ENCODE assay signal across 14 cellular contexts in the genomic region with DNA sequence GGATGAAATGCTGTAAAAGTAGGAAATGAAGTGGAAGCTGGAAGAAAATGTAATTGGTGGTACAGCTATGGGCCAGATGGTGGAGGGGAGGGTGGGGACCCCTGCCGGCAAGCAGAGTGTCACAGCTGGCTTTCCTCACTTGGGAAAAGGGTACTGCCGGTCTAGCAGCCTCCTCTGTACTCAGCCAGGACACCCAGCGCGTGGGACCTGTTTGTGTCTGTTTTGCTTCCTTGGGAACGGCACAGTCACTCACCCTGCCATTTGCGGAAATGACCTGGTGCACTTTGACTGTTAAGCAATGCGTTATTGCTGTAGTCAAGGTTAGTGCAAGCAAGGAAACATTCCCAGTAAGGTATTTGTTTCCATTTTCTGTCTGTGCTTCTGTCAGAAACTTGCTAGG. TPM values are rescaled to one million over a fixed set of nuclear protein-coding genes. Genes with fewer than 3 reads are reported as not detected.
DNase-seq lines count a peak whose midpoint lies in the region; ATAC-seq and TF ChIP-seq lines count a peak whose summit lies in the region.
"Had no signal": no experiment of that assay in that cellular context is flagged by ENCODE, and none has a peak within 500 bp of the region (broad histone marks: within the 10 kb centered on the region; RNA-seq: fewer than 3 reads in every experiment).

No MANE protein-coding gene starts in this region.

- no peak overlapping the region for H3K27ac Mint-ChIP-seq in naive thymus-derived CD4-positive, alpha-beta T cell
- H3K27ac Mint-ChIP-seq: activated naive CD8-positive, alpha-beta T cell treated with anti-CD3 and anti-CD28 coated beads, Interleukin-2, amount 10 ng/mL, durations not matched to agents 7 days and 5 days had no signal

- no peaks in the 10 kb centered on the region for H3K36me3 Mint-ChIP-seq in naive thymus-derived CD4-positive, alpha-beta T cell
- H3K36me3 Mint-ChIP-seq: activated naive CD8-positive, alpha-beta T cell treated with anti-CD3 and anti-CD28 coated beads, Interleukin-2, amount 10 ng/mL, durations not matched to agents 7 days and 5 days had no signal

- intact Hi-C loops in esophagus muscularis mucosa (cut with DNase I): no loop called here
- intact Hi-C loops in lower lobe of right lung (cut with DNase I): no loop called here
- intact Hi-C loops in naive thymus-derived CD4-positive, alpha-beta T cell (cut with micrococcal nuclease): no loop called here

- H3K27me3 ChIP-seq in esophagus muscularis mucosa (no peaks in the 10 kb centered on the region), lower lobe of right lung (ENCODE audit: low read depth) (no peaks in the 10 kb centered on the region), upper lobe of left lung (no peaks in the 10 kb centered on the region)
- peaks cover 0 to 4% of the 10 kb centered on the region in 2 donors for H3K27me3 ChIP-seq in naive thymus-derived CD4-positive, alpha-beta T cell (ENCODE audit: control insufficient read depth in 2 of 2, insufficient read depth in 2 of 2, low read length in 2 of 2)

- H3K4me1 Mint-ChIP-seq in naive thymus-derived CD4-positive, alpha-beta T cell: no peaks in the 10 kb centered on the region
- H3K4me1 Mint-ChIP-seq: activated naive CD8-positive, alpha-beta T cell treated with anti-CD3 and anti-CD28 coated beads, Interleukin-2, amount 10 ng/mL, durations not matched to agents 7 days and 5 days had no signal

- H3K27ac ChIP-seq in esophagus muscularis mucosa (replicated peaks in 1 of 4): peak overlapping the region; percentile 85 to 89 (median 86)
- peak overlapping the region; percentile 71 for H3K27ac ChIP-seq in lower lobe of right lung
- H3K27ac ChIP-seq in upper lobe of left lung: peak overlapping the region; percentile 32 to 65 (median 46)
- no peak overlapping the region for H3K27ac ChIP-seq in naive thymus-derived CD4-positive, alpha-beta T cell (ENCODE audit: low read depth, low read length)

- H3K4me3 ChIP-seq in esophagus muscularis mucosa: no peak overlapping the region
- no peak overlapping the region for H3K4me3 ChIP-seq in lower lobe of right lung
- no peak overlapping the region for H3K4me3 ChIP-seq in upper lobe of left lung
- no peak overlapping the region for H3K4me3 ChIP-seq in naive thymus-derived CD4-positive, alpha-beta T cell (ENCODE audit: low read length)

- TF ChIP-seq POLR2A in esophagus muscularis mucosa (IDR thresholded peaks at IDR 0.05; ENCODE audit: low read depth) (no peak), upper lobe of left lung (IDR thresholded peaks at IDR 0.05) (peak in 1 of 4 donors; percentile 29)

- H3K27me3 Mint-ChIP-seq in naive thymus-derived CD4-positive, alpha-beta T cell: peaks cover 0 to 12% (median 5%) of the 10 kb centered on the region in 5 donors

- H3K9me3 ChIP-seq in esophagus muscularis mucosa (no peaks in the 10 kb centered on the region), lower lobe of right lung (no peaks in the 10 kb centered on the region), upper lobe of left lung (no peaks in the 10 kb centered on the region)
- H3K9me3 ChIP-seq in naive thymus-derived CD4-positive, alpha-beta T cell (ENCODE audit: control insufficient read depth in 2 of 3, low read length in 3 of 3): no peaks in the 10 kb centered on the region

- H3K4me1 ChIP-seq in esophagus muscularis mucosa (peaks cover 23 to 81% (median 60%) of the 10 kb centered on the region in 4 donors), lower lobe of right lung (no peaks in the 10 kb centered on the region), upper lobe of left lung (no peaks in the 10 kb centered on the region)
- no peaks in the 10 kb centered on the region for H3K4me1 ChIP-seq in naive thymus-derived CD4-positive, alpha-beta T cell (ENCODE audit: control insufficient read depth in 2 of 2, insufficient read depth in 2 of 2, low read length in 2 of 2)

- CTCF ChIA-PET in naive thymus-derived CD4-positive, alpha-beta T cell (lab: Charles Lee): no interaction called here

- ATAC-seq in lower lobe of right lung (peak; percentile 92 to 96), upper lobe of left lung (ENCODE audit: low FRiP score in 2 of 2) (peak; percentile 80 to 83), HG02759 (IDR thresholded peaks at IDR 0.05; ENCODE audit: unreplicated experiment) (no peak), GM18870 (IDR thresholded peaks at IDR 0.05; ENCODE audit: unreplicated experiment) (no peak)
- ATAC-seq in naive thymus-derived CD4-positive, alpha-beta T cell: no peak

- POLR2A ChIA-PET in naive thymus-derived CD4-positive, alpha-beta T cell (lab: Charles Lee): no interaction called here

- peaks cover 0 to 58% (median 16%) of the 10 kb centered on the region in 4 donors for H3K36me3 ChIP-seq in esophagus muscularis mucosa
- H3K36me3 ChIP-seq in lower lobe of right lung: no peaks in the 10 kb centered on the region
- H3K36me3 ChIP-seq in upper lobe of left lung: no peaks in the 10 kb centered on the region
- no peaks in the 10 kb centered on the region for H3K36me3 ChIP-seq in naive thymus-derived CD4-positive, alpha-beta T cell (ENCODE audit: control insufficient read depth in 2 of 3, insufficient read depth in 3 of 3, low read length in 3 of 3)

- WGBS in esophagus muscularis mucosa: 19% methylated on average over 7 of the region's 7 CpGs
- WGBS in upper lobe of left lung, 2 donors: 35 to 47% methylated on average over 6 to 7 of the region's 7 CpGs

- H3K4me3 Mint-ChIP-seq in naive thymus-derived CD4-positive, alpha-beta T cell: no peak overlapping the region
- H3K4me3 Mint-ChIP-seq: activated naive CD8-positive, alpha-beta T cell treated with anti-CD3 and anti-CD28 coated beads, Interleukin-2, amount 10 ng/mL, durations not matched to agents 7 days and 5 days had no signal

- TF ChIP-seq EP300 in esophagus muscularis mucosa (IDR thresholded peaks at IDR 0.05) (peak; percentile 94), upper lobe of left lung (IDR thresholded peaks at IDR 0.05) (peak in 2 of 4 donors; percentile 38 to 56)

- TF ChIP-seq CTCF in esophagus muscularis mucosa (IDR thresholded peaks at IDR 0.05): peak; percentile 35 to 50 (median 41)
- TF ChIP-seq CTCF in lower lobe of right lung (IDR thresholded peaks at IDR 0.05): no peak
- no peak for TF ChIP-seq CTCF in upper lobe of left lung (IDR thresholded peaks at IDR 0.05)

- DNase-seq in NCI-H1417 (lab: John Stamatoyannopoulos, UW) (peak in 2 of 3 experiments; percentile 6 to 42), NCI-H1417 treated with DMSO at 0.1 percent for 48 hours (lab: John Stamatoyannopoulos, UW) (no peak), esophagus muscularis mucosa (ENCODE audit: extremely low spot score) (no peak), lower lobe of right lung (peak; percentile 82), upper lobe of left lung (peak in 1 of 2 donors; percentile 63)
- DNase-seq in naive thymus-derived CD4-positive, alpha-beta T cell: no peak
- DNase-seq: activated CD4-positive, alpha-beta T cell treated with anti-CD3 and anti-CD28 coated beads, Interleukin-2, amount 50 U/mL, for 1 hour; activated naive CD8-positive, alpha-beta T cell treated with anti-CD3 and anti-CD28 coated beads, Interleukin-2, amount 10 ng/mL, durations not matched to agents 7 days and 5 days; erythroblast; NCI-H1092; SIG-M5 had no signal

- peaks cover 0 to 3% (median 0%) of the 10 kb centered on the region in 11 donors for H3K9me3 Mint-ChIP-seq in naive thymus-derived CD4-positive, alpha-beta T cell
- H3K9me3 Mint-ChIP-seq: activated naive CD8-positive, alpha-beta T cell treated with anti-CD3 and anti-CD28 coated beads, Interleukin-2, amount 10 ng/mL, durations not matched to agents 7 days and 5 days had no signal

RNA-seq across cellular contexts. Expression of gene TMEM252, which starts 10.1 kb away (rescaled TPM):
- under 1 TPM in 1 of 4 donors, not detected in 3; 0.34 TPM for total RNA-seq in esophagus muscularis mucosa
- total RNA-seq in lower lobe of right lung: 0.30 TPM
- total RNA-seq in upper lobe of left lung: not detected
- not detected for total RNA-seq in naive thymus-derived CD4-positive, alpha-beta T cell
- polyA plus RNA-seq in naive thymus-derived CD4-positive, alpha-beta T cell: not detected
- total RNA-seq: A172; activated naive CD8-positive, alpha-beta T cell treated with anti-CD3 and anti-CD28 coated beads, Interleukin-2, amount 10 ng/mL, durations not matched to agents 7 days and 5 days had no signal

Comparison
In these comparisons a context has a peak if more than half of its experiments do, and no peak if none do; other contexts are left out.
1. DNase-seq: peak in NCI-H1417 (2 of 3) and lower lobe of right lung (single experiment); none in NCI-H1417 treated with DMSO at 0.1 percent for 48 hours (single experiment), esophagus muscularis mucosa (single experiment) and naive thymus-derived CD4-positive, alpha-beta T cell (0 of 9).
2. CTCF ChIP-seq: peak in esophagus muscularis mucosa (3 of 3); none in lower lobe of right lung (single experiment) and upper lobe of left lung (0 of 6).
3. ATAC-seq: peak in lower lobe of right lung (2 of 2) and upper lobe of left lung (2 of 2); none in HG02759 (single experiment), naive thymus-derived CD4-positive, alpha-beta T cell (single experiment) and GM18870 (single experiment).